Comparison of ENCODE assay signal across 13 cellular contexts in genomic region chr3:46895761-46896160, GRCh38. TPM values are rescaled to one million over a fixed set of nuclear protein-coding genes. Genes with fewer than 3 reads are reported as not detected.
A peak's percentile ranks its signal among the peaks of the same experiment; 100 is the strongest.
DNase-seq lines count a peak whose midpoint lies in the region; ATAC-seq, FAIRE-seq and TF ChIP-seq lines count a peak whose summit lies in the region.
"Had no signal": no experiment of that assay in that cellular context is flagged by ENCODE, and none has a peak within 500 bp of the region (broad histone marks: within the 10 kb centered on the region; RNA-seq: fewer than 3 reads in every experiment).

No MANE protein-coding gene starts in this region.

- no peak overlapping the region for H3K4me2 ChIP-seq in neural progenitor cell

- H3K4me1 Mint-ChIP-seq in chondrocyte (ENCODE audit: low read depth), result peaks cover 28% of the 10 kb centered on the region
- peaks cover 26% of the 10 kb centered on the region for H3K4me1 Mint-ChIP-seq in type B pancreatic cell (ENCODE audit: unreplicated experiment)
- peaks cover 20% of the 10 kb centered on the region for H3K4me1 Mint-ChIP-seq in neural progenitor cell

- intact Hi-C loops in cardiac septum (cut with DNase I), result loop anchor here (1.0 to 10.0 kb wide), 3 partner anchors 29 to 401 kb away; partner anchors contain the start of gene RTP3
- intact Hi-C loops in heart right ventricle (cut with DNase I), result loop anchor here in 7 of 10 donors (1.0 to 5.0 kb wide), 8 partner anchors 28 to 233 kb away; partner anchors contain the start of gene TMIE (in 1 of the 7)
- intact Hi-C loops in lower lobe of right lung (cut with DNase I), result loop anchor here (10.0 kb wide), 1 partner anchor 191 kb away; the partner anchor contains the start of gene TMIE

- H3K4me1 ChIP-seq in heart right ventricle (peaks cover 11 to 59% (median 41%) of the 10 kb centered on the region in 9 donors), lower lobe of right lung (peaks cover 30% of the 10 kb centered on the region), neural progenitor cell (peaks cover 6% of the 10 kb centered on the region)

- DNase-seq in cardiac septum (ENCODE audit: low spot score) (peak; percentile 47), heart right ventricle (no peak), chondrocyte (ENCODE audit: low spot score) (peak; percentile 47), lower lobe of right lung (peak; percentile 14), type B pancreatic cell (ENCODE audit: extremely low spot score, unreplicated experiment) (no peak), neural progenitor cell (ENCODE audit: low spot score) (no peak), H54 (ENCODE audit: insufficient read length, low spot score) (no peak)
- DNase-seq: DMS 273 treated with DMSO at 0.1 percent for 48 hours had no signal

- no peak overlapping the region for H3K9ac ChIP-seq in neural progenitor cell

- H3K27me3 Mint-ChIP-seq in chondrocyte (ENCODE audit: low read depth), result peaks cover 2% of the 10 kb centered on the region
- H3K27me3 Mint-ChIP-seq in type B pancreatic cell, result peaks cover 13% of the 10 kb centered on the region
- H3K27me3 Mint-ChIP-seq in neural progenitor cell (ENCODE audit: insufficient read depth, low read depth), result peaks cover 14% of the 10 kb centered on the region

- H2AFZ ChIP-seq in neural progenitor cell (replicated peaks), result no peak overlapping the region

- no peak overlapping the region for H3K4me3 ChIP-seq in heart right ventricle
- H3K4me3 ChIP-seq in lower lobe of right lung, result no peak overlapping the region
- no peak overlapping the region for H3K4me3 ChIP-seq in neural progenitor cell
- H3K4me3 ChIP-seq: BLaER1 treated with 17β-estradiol and CSF1 and Interleukin-3, amounts not matched to agents 10 nM and 100 nM had no signal

- no peaks in the 10 kb centered on the region for H3K79me2 ChIP-seq in neural progenitor cell (ENCODE audit: low read depth)

- no peak for TF ChIP-seq CTCF in heart right ventricle (IDR thresholded peaks at IDR 0.05)
- no peak for TF ChIP-seq CTCF in chondrocyte (IDR thresholded peaks at IDR 0.05)
- TF ChIP-seq CTCF in lower lobe of right lung (IDR thresholded peaks at IDR 0.05), result no peak
- TF ChIP-seq CTCF in type B pancreatic cell (conservative IDR thresholded peaks at IDR 0.05), result no peak
- TF ChIP-seq CTCF in neural progenitor cell (IDR thresholded peaks at IDR 0.05), result no peak

- no peak overlapping the region for H3K4me3 Mint-ChIP-seq in chondrocyte (ENCODE audit: unreplicated experiment)
- no peak overlapping the region for H3K4me3 Mint-ChIP-seq in type B pancreatic cell
- no peak overlapping the region for H3K4me3 Mint-ChIP-seq in neural progenitor cell
- H3K4me3 Mint-ChIP-seq: CD4-positive, CD25-positive, alpha-beta regulatory T cell had no signal

- H3K27me3 ChIP-seq in heart right ventricle (peaks cover 0 to 53% (median 11%) of the 10 kb centered on the region in 7 donors), lower lobe of right lung (ENCODE audit: low read depth) (peaks cover 28% of the 10 kb centered on the region), neural progenitor cell (peaks cover 71% of the 10 kb centered on the region)

- no peak for FAIRE-seq in H54 (lab: Jason Lieb, UNC)

- ATAC-seq in heart right ventricle (no peak), lower lobe of right lung (no peak)

- H3F3A ChIP-seq in neural progenitor cell (ENCODE audit: low read depth), result no peaks in the 10 kb centered on the region

- TF ChIP-seq POLR2A in H54 (IDR thresholded peaks at IDR 0.05; ENCODE audit: low read depth, low read length), result no peak

- H3K9me3 ChIP-seq in heart right ventricle, result no peaks in the 10 kb centered on the region
- no peaks in the 10 kb centered on the region for H3K9me3 ChIP-seq in lower lobe of right lung
- H3K9me3 ChIP-seq in neural progenitor cell (ENCODE audit: low read depth), result no peaks in the 10 kb centered on the region
- H3K9me3 ChIP-seq: BLaER1 treated with 17β-estradiol and CSF1 and Interleukin-3, amounts not matched to agents 10 nM and 100 nM had no signal

- H3K27ac Mint-ChIP-seq in chondrocyte (ENCODE audit: unreplicated experiment) (peak overlapping the region; percentile 24), type B pancreatic cell (peak overlapping the region; percentile 42), neural progenitor cell (no peak overlapping the region)

- H3K27ac ChIP-seq in heart right ventricle (no peak overlapping the region), lower lobe of right lung (no peak overlapping the region), neural progenitor cell (no peak overlapping the region)
- H3K27ac ChIP-seq: BLaER1 treated with 17β-estradiol and CSF1 and Interleukin-3, amounts not matched to agents 10 nM and 100 nM had no signal

- no peaks in the 10 kb centered on the region for H4K20me1 ChIP-seq in neural progenitor cell (ENCODE audit: low read depth)

- 74 to 90% methylated on average over 4 of the region's 4 CpGs for WGBS in heart right ventricle, 2 donors

- no peaks in the 10 kb centered on the region for H3K36me3 Mint-ChIP-seq in chondrocyte (ENCODE audit: low read depth)
- peaks cover 3% of the 10 kb centered on the region for H3K36me3 Mint-ChIP-seq in type B pancreatic cell
- no peaks in the 10 kb centered on the region for H3K36me3 Mint-ChIP-seq in neural progenitor cell
- H3K36me3 Mint-ChIP-seq: CD4-positive, CD25-positive, alpha-beta regulatory T cell had no signal

- no peaks in the 10 kb centered on the region for H3K9me3 Mint-ChIP-seq in chondrocyte (ENCODE audit: low read depth)
- no peaks in the 10 kb centered on the region for H3K9me3 Mint-ChIP-seq in type B pancreatic cell
- H3K9me3 Mint-ChIP-seq in neural progenitor cell, result no peaks in the 10 kb centered on the region

- H3K36me3 ChIP-seq in heart right ventricle (no peaks in the 10 kb centered on the region), lower lobe of right lung (no peaks in the 10 kb centered on the region), neural progenitor cell (no peaks in the 10 kb centered on the region)
- H3K36me3 ChIP-seq: BLaER1 treated with 17β-estradiol and CSF1 and Interleukin-3, amounts not matched to agents 10 nM and 100 nM had no signal

RNA-seq across cellular contexts. Expression of gene PTH1R, which starts 18.2 kb away (rescaled TPM):
- total RNA-seq in cardiac septum (5.4 TPM), heart right ventricle (10 to 100 TPM in 2 of 10 donors, 1 to 10 TPM in 8; 1.5 to 18.5 (median 3.0) TPM), chondrocyte (2.4 to 6.3 TPM (median 3.1 TPM) in 3 replicates), lower lobe of right lung (14.5 TPM), type B pancreatic cell (ENCODE audit: low replicate concordance) (63.0 and 83.1 TPM in 2 replicates), neural progenitor cell (ENCODE audit: low replicate concordance) (0.43 TPM in 1 of 2 replicates, not detected in the other)
- polyA plus RNA-seq in heart right ventricle, result 10 to 100 TPM; 12.8 to 89.8 TPM
- total RNA-seq: Calu3; CD4-positive, CD25-positive, alpha-beta regulatory T cell; Daoy had no signal
- polyA plus RNA-seq: CD4-positive, CD25-positive, alpha-beta regulatory T cell had no signal

RNA-seq across cellular contexts. Expression of gene MYL3, which starts 32.5 kb away (rescaled TPM):
- total RNA-seq in cardiac septum, result 3,804 TPM
- total RNA-seq in heart right ventricle, result 1,000 to 10,000 TPM; 5,377 to 9,904 (median 7,431) TPM
- polyA plus RNA-seq in heart right ventricle, result 1,000 to 10,000 TPM; 7,541 to 8,578 TPM
- total RNA-seq in chondrocyte, result 0.22 to 0.82 TPM in 2 of 3 replicates, not detected in the other
- 2.0 TPM for total RNA-seq in lower lobe of right lung
- 5.4 and 20.8 TPM in 2 replicates for total RNA-seq in type B pancreatic cell (ENCODE audit: low replicate concordance)
- not detected in 2 replicates for total RNA-seq in neural progenitor cell (ENCODE audit: low replicate concordance)
- total RNA-seq: Calu3; CD4-positive, CD25-positive, alpha-beta regulatory T cell; Daoy; H4 had no signal
- polyA plus RNA-seq: CD4-positive, CD25-positive, alpha-beta regulatory T cell had no signal

Comparison
In these comparisons a context has a peak if more than half of its experiments do, and no peak if none do; other contexts are left out.
1. DNase-seq: peak in cardiac septum (single experiment), chondrocyte (single experiment) and lower lobe of right lung (single experiment); none in heart right ventricle (0 of 2), type B pancreatic cell (single experiment), neural progenitor cell (single experiment) and H54 (single experiment).
2. RNA of gene MYL3, which starts 32.5 kb away (total RNA-seq): 5,377 to 9,904 TPM in heart right ventricle and 3,804 TPM in cardiac septum (single experiment); 5.4 to 20.8 TPM in type B pancreatic cell, 2.0 TPM in lower lobe of right lung (single experiment), 0.22 to 0.82 TPM in chondrocyte and not detected in neural progenitor cell; every median in the first group is over 100 times any median in the second.